In the genomic region with DNA sequence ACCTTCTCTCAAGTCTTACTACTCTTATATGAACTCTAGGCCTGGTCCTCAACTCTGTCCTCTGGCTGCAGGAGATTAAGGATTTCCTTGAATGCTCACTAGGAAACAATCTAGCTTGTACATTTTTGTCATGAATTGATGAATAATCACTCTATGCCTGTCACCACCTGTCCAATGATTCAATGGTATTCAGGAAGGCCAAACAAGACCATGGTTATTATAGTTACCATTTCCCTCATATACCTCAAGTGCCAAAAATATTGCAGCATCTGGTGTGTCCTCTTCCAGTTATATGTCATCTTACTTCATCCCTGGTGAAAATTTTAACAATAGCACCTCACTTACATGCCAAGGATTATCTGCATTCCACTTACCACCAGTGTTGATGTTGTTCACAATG, we compare ENCODE assay signal across 30 cellular contexts.
"Had no signal": no experiment of that assay in that cellular context is flagged by ENCODE, and none has a peak within 500 bp of the region (broad histone marks: within the 10 kb centered on the region; RNA-seq: fewer than 3 reads in every experiment).

No MANE protein-coding gene starts in this region.

- ATAC-seq: left cardiac atrium; left ventricle myocardium superior; sciatic nerve; stimulated activated naive B cell treated with anti-CD40 and anti-IgM and Interleukin-4, amounts not matched to agents 10 μg/mL and 1 μg/mL and 100 μg/mL, for 72 hours had no signal

- H3K4me3 Mint-ChIP-seq: activated CD4-positive, alpha-beta memory T cell treated with anti-CD3 and anti-CD28 coated beads for 36 hours; activated CD4-positive, alpha-beta T cell treated with anti-CD3 and anti-CD28 coated beads, Interleukin-2, amount 10 ng/mL, durations not matched to agents 24 days and 14 days; activated naive CD4-positive, alpha-beta T cell treated with anti-CD3 and anti-CD28 coated beads, Interleukin-2, amount 10 ng/mL, durations not matched to agents 7 days and 5 days; activated naive CD8-positive, alpha-beta T cell treated with anti-CD3 and anti-CD28 coated beads, Interleukin-2, amount 10 ng/mL, durations not matched to agents 7 days and 5 days; activated T-helper 1 cell treated with anti-CD3 and anti-CD28 coated beads, Interleukin-12 subunit alpha, Interleukin-12 subunit beta, Interleukin-2, Interleukin-4 antibody, amounts not matched to agents 30 ng/mL and 10 ng/mL and 1 ng/mL, durations not matched to agents 14 hours and 24 hours and 36 hours; brain; naive B cell; nephron progenitor cell; stimulated activated naive B cell treated with anti-CD40 and anti-IgM and Interleukin-4, amounts not matched to agents 10 μg/mL and 1 μg/mL and 100 μg/mL, for 72 hours had no signal

- H3K36me3 Mint-ChIP-seq: activated CD4-positive, alpha-beta memory T cell treated with anti-CD3 and anti-CD28 coated beads for 36 hours; activated naive CD4-positive, alpha-beta T cell treated with anti-CD3 and anti-CD28 coated beads, Interleukin-2, amount 10 ng/mL, durations not matched to agents 7 days and 5 days; activated naive CD8-positive, alpha-beta T cell treated with anti-CD3 and anti-CD28 coated beads, Interleukin-2, amount 10 ng/mL, durations not matched to agents 7 days and 5 days; brain; stimulated activated naive B cell treated with anti-CD40 and anti-IgM and Interleukin-4, amounts not matched to agents 10 μg/mL and 1 μg/mL and 100 μg/mL, for 72 hours had no signal

- H3K27me3 Mint-ChIP-seq: activated CD4-positive, alpha-beta T cell treated with anti-CD3 and anti-CD28 coated beads, Interleukin-2, amount 10 ng/mL, durations not matched to agents 24 days and 14 days; activated naive CD8-positive, alpha-beta T cell treated with anti-CD3 and anti-CD28 coated beads, Interleukin-2, amount 10 ng/mL, durations not matched to agents 7 days and 5 days; brain; stimulated activated naive B cell treated with anti-CD40 and anti-IgM and Interleukin-4, amounts not matched to agents 10 μg/mL and 1 μg/mL and 100 μg/mL, for 72 hours had no signal

- H3K4me1 Mint-ChIP-seq: activated CD4-positive, alpha-beta T cell treated with anti-CD3 and anti-CD28 coated beads, Interleukin-2, amount 10 ng/mL, durations not matched to agents 24 days and 14 days; activated naive CD4-positive, alpha-beta T cell treated with anti-CD3 and anti-CD28 coated beads, Interleukin-2, amount 10 ng/mL, durations not matched to agents 7 days and 5 days; activated naive CD8-positive, alpha-beta T cell treated with anti-CD3 and anti-CD28 coated beads, Interleukin-2, amount 10 ng/mL, durations not matched to agents 7 days and 5 days; brain; naive B cell; nephron progenitor cell; stimulated activated naive B cell treated with anti-CD40 and anti-IgM and Interleukin-4, amounts not matched to agents 10 μg/mL and 1 μg/mL and 100 μg/mL, for 72 hours had no signal

- H3K27ac Mint-ChIP-seq: activated CD4-positive, alpha-beta memory T cell treated with anti-CD3 and anti-CD28 coated beads for 36 hours; activated CD4-positive, alpha-beta T cell treated with anti-CD3 and anti-CD28 coated beads, Interleukin-2, amount 10 ng/mL, durations not matched to agents 24 days and 14 days; activated naive CD4-positive, alpha-beta T cell treated with anti-CD3 and anti-CD28 coated beads, Interleukin-2, amount 10 ng/mL, durations not matched to agents 7 days and 5 days; activated naive CD8-positive, alpha-beta T cell treated with anti-CD3 and anti-CD28 coated beads, Interleukin-2, amount 10 ng/mL, durations not matched to agents 7 days and 5 days; activated T-helper 1 cell treated with anti-CD3 and anti-CD28 coated beads, Interleukin-12 subunit alpha, Interleukin-12 subunit beta, Interleukin-2, Interleukin-4 antibody, amounts not matched to agents 30 ng/mL and 10 ng/mL and 1 ng/mL, durations not matched to agents 14 hours and 24 hours and 36 hours; brain; naive B cell; nephron progenitor cell; progenitor cell of endocrine pancreas; stimulated activated naive B cell treated with anti-CD40 and anti-IgM and Interleukin-4, amounts not matched to agents 10 μg/mL and 1 μg/mL and 100 μg/mL, for 72 hours had no signal

- H3K4me3 ChIP-seq: ascending aorta, ovary, stomach, thyroid gland, upper lobe of left lung, vagina had no signal

- DNase-seq: activated CD4-positive, alpha-beta memory T cell treated with anti-CD3 and anti-CD28 coated beads for 36 hours; activated CD4-positive, CD25-positive, alpha-beta regulatory T cell treated with anti-CD3 and anti-CD28 coated beads, Interleukin-2, amount 50 U/mL, for 72 hours; activated CD8-positive, alpha-beta memory T cell treated with anti-CD3 and anti-CD28 coated beads, Interleukin-2, amount 50 U/mL, for 4 hours; activated gamma-delta T cell; activated naive CD4-positive, alpha-beta T cell treated with anti-CD3 and anti-CD28 coated beads, Interleukin-2, amount 10 ng/mL, durations not matched to agents 7 days and 5 days; activated naive CD8-positive, alpha-beta T cell treated with anti-CD3 and anti-CD28 coated beads, Interleukin-2, amount 10 ng/mL, durations not matched to agents 7 days and 5 days; activated T-cell treated with anti-CD3 and anti-CD28 coated beads, Interleukin-2, amount 50 U/mL, for 1 hour; central memory CD4-positive, alpha-beta T cell; effector CD4-positive, alpha-beta T cell; erythroblast; foreskin melanocyte; left cardiac atrium; left ventricle myocardium superior; naive B cell; nephron progenitor cell; ovary; small intestine; stimulated activated CD4-positive, alpha-beta T cell treated with anti-CD3 and anti-CD28 coated beads, Interleukin-1b, Interleukin-23, amount 100 ng/mL, for 48 hours; stimulated activated naive B cell treated with anti-CD40 and anti-IgM and Interleukin-4, amounts not matched to agents 10 μg/mL and 1 μg/mL and 100 μg/mL, for 72 hours; stomach; T-helper 2 cell; thyroid gland; upper lobe of left lung had no signal
